In genomic region chr10:13586676-13587355, GRCh38 we compare ENCODE assay signal across 8 cellular contexts. TPM values are rescaled to one million over a fixed set of nuclear protein-coding genes. Genes with fewer than 3 reads are reported as not detected.
DNase-seq lines count a peak whose midpoint lies in the region; ATAC-seq, FAIRE-seq and TF ChIP-seq lines count a peak whose summit lies in the region.

TSS of gene PRPF18 (plus strand) at chr10:13586965. CDS start at chr10:13587087, 122 bp downstream.

- peaks cover 3% of the 10 kb centered on the region for H3K79me1 ChIP-seq in trophoblast cell (ENCODE audit: low read length)

- H2BK120ac ChIP-seq in trophoblast cell (ENCODE audit: insufficient read depth, low read length, poor library complexity), result peak within 1 kb of the TSS; percentile 15

- CTCF ChIA-PET in T-cell (lab: Charles Lee), result interaction anchor here (0.6 to 1.9 kb wide), 4 partner anchors 14 to 1501 kb away, joined by 3 to 6 read pairs (median 4); no protein-coding TSS in a partner anchor

- peak within 1 kb of the TSS; percentile 12 for H4K91ac ChIP-seq in trophoblast cell (ENCODE audit: low read depth, low read length)

- no peak within 1 kb of the TSS for H3K23ac ChIP-seq in trophoblast cell (ENCODE audit: low read length)

- peaks cover 0 to 5% of the 10 kb centered on the region in 2 experiments for H3K4me1 ChIP-seq in trophoblast cell (ENCODE audit: control insufficient read depth in 1 of 2, insufficient read depth in 2 of 2, low read length in 2 of 2)
- H3K4me1 ChIP-seq in transverse colon, result peaks cover 3 to 20% (median 10%) of the 10 kb centered on the region in 4 donors

- H2BK12ac ChIP-seq in trophoblast cell (ENCODE audit: low read length), result no peak within 1 kb of the TSS

- H3K4ac ChIP-seq in trophoblast cell (ENCODE audit: low read depth, low read length), result peak within 1 kb of the TSS; percentile 60

- peaks cover 14% of the 10 kb centered on the region for H3K36me3 Mint-ChIP-seq in T-cell

- TF ChIP-seq EP300 in transverse colon (IDR thresholded peaks at IDR 0.05; ENCODE audit: low read depth), result no peak

- ATAC-seq in HG02852 (IDR thresholded peaks at IDR 0.05; ENCODE audit: unreplicated experiment), result peak; percentile 99
- peak; percentile 99 to 100 (median 100) for ATAC-seq in T-cell (replicated peaks in 1 of 4)

- peaks cover 13 to 19% of the 10 kb centered on the region in 2 donors for H3K27me3 Mint-ChIP-seq in T-cell

- H3K36me3 ChIP-seq in trophoblast cell (ENCODE audit: control insufficient read depth in 1 of 2, insufficient read depth in 2 of 2, low read length in 2 of 2), result no peaks in the 10 kb centered on the region
- peaks cover 0 to 4% (median 0%) of the 10 kb centered on the region in 4 donors for H3K36me3 ChIP-seq in transverse colon

- H4K8ac ChIP-seq in trophoblast cell (ENCODE audit: low read depth, low read length), result peak within 1 kb of the TSS; percentile 94

- H3K18ac ChIP-seq in trophoblast cell (ENCODE audit: low read length), result peak within 1 kb of the TSS; percentile 83

- peak within 1 kb of the TSS; percentile 94 for H3K4me2 ChIP-seq in trophoblast cell (ENCODE audit: low read length)

- H2AK5ac ChIP-seq in trophoblast cell (ENCODE audit: low read length), result no peak within 1 kb of the TSS

- H3K4me3 ChIP-seq in trophoblast cell (ENCODE audit: low read depth, low read length) (peak within 1 kb of the TSS; percentile 96), transverse colon (peak within 1 kb of the TSS; percentile 78 to 96 (median 87))

- H3K9me3 Mint-ChIP-seq in T-cell, result no peaks in the 10 kb centered on the region

- peak within 1 kb of the TSS; percentile 77 for H2AFZ ChIP-seq in trophoblast cell (ENCODE audit: insufficient read depth, low read length, poor library complexity)

- in situ Hi-C loops in transverse colon (cut with MboI; ENCODE audit: low pct_ligation_motif_present in 1 of 4, low pct_unique_long_range_greater_than_20kb in 1 of 4, low sequenced_read_pairs in 3 of 4), result no loop called here

- peak within 1 kb of the TSS; percentile 50 for H3K14ac ChIP-seq in trophoblast cell (ENCODE audit: low read length)

- H3K79me2 ChIP-seq in trophoblast cell (ENCODE audit: control insufficient read depth, insufficient read depth, low read length, poor library complexity), result peaks cover 3% of the 10 kb centered on the region

- H4K12ac ChIP-seq in trophoblast cell (ENCODE audit: low read depth, low read length), result peak within 1 kb of the TSS; percentile 61

- H2BK5ac ChIP-seq in trophoblast cell (ENCODE audit: low read depth, low read length, poor library complexity), result no peak within 1 kb of the TSS

- H3K9me3 ChIP-seq in trophoblast cell (ENCODE audit: insufficient read depth, low read depth, low read length) (no peaks in the 10 kb centered on the region), transverse colon (no peaks in the 10 kb centered on the region)

- POLR2A ChIA-PET in T-cell (lab: Charles Lee), result interaction anchor here in 1 of 2 donors (0.5 kb wide), 1 partner anchor 1124 kb away, joined by 3 read pairs; no protein-coding TSS in a partner anchor

- DNase-seq in GM12892 (ENCODE audit: insufficient read length) (peak; percentile 92), NCI-H1436 treated with DMSO at 0.1 percent for 48 hours (lab: John Stamatoyannopoulos, UW) (peak; percentile 72), T-cell (peak; percentile 88 to 97 (median 95)), cardiac septum (ENCODE audit: low spot score) (peak; percentile 97), trophoblast cell (peak; percentile 94 to 98), transverse colon (peak; percentile 94)

- peak within 1 kb of the TSS; percentile 99 to 100 (median 100) for H3K4me3 Mint-ChIP-seq in T-cell

- peak; percentile 89 to 97 (median 93) for TF ChIP-seq CTCF in transverse colon (IDR thresholded peaks at IDR 0.05)

- H3K27ac Mint-ChIP-seq in T-cell, result peak within 1 kb of the TSS; percentile 95 to 99

- WGBS in adipose tissue, 3 donors, result 1% methylated on average over 38 of the region's 38 CpGs
- no CpG with 5 or more reads among the region's 38 CpGs for WGBS in trophoblast cell (ENCODE audit: extremely low coverage, insufficient coverage, insufficient read length)
- whole genome bisulfite sequencing in transverse colon (ENCODE audit: low coverage in 1 of 2), 2 donors, result 0 to 1% methylated on average over 1 to 38 of the region's 38 CpGs

- intact Hi-C loops in cardiac septum (cut with DNase I), result no loop called here
- intact Hi-C loops in transverse colon (cut with DNase I; ENCODE audit: low total_unique reads), result no loop called here

- H3K27ac ChIP-seq in adipose tissue (ENCODE audit: low read depth, low read length) (no peak within 1 kb of the TSS), trophoblast cell (ENCODE audit: low read depth, low read length) (no peak within 1 kb of the TSS), transverse colon (peak within 1 kb of the TSS; percentile 44 to 83 (median 68))

- peaks cover 34 to 47% (median 44%) of the 10 kb centered on the region in 3 donors for H3K4me1 Mint-ChIP-seq in T-cell

- TF ChIP-seq POLR2A in GM12892 (IDR thresholded peaks at IDR 0.05; ENCODE audit: low read depth, low read length) (peak; percentile 89), transverse colon (IDR thresholded peaks at IDR 0.05) (peak; percentile 40)

- no peaks in the 10 kb centered on the region for H3K27me3 ChIP-seq in trophoblast cell (ENCODE audit: insufficient read depth, low read length)
- H3K27me3 ChIP-seq in transverse colon, result peaks cover 23% of the 10 kb centered on the region

- H3K9ac ChIP-seq in trophoblast cell (ENCODE audit: low read length), result peak within 1 kb of the TSS; percentile 94

- peak; percentile 97 for FAIRE-seq in GM12892 (lab: Jason Lieb, UNC)

RNA-seq across cellular contexts. Expression of gene PRPF18, which starts in this region (rescaled TPM):
- 27.7 TPM for polyA plus RNA-seq in GM12892 (2012; ENCODE audit: missing spikeins)
- total RNA-seq in T-cell (10 to 100 TPM; 24.5 to 28.0 (median 25.9) TPM), cardiac septum (14.0 TPM), transverse colon (10 to 100 TPM; 19.8 to 42.4 (median 32.3) TPM)
- polyA plus RNA-seq in adipose tissue, result 10 to 100 TPM in 2 of 3 donors, 1 to 10 TPM in 1; 8.9 to 19.2 (median 13.9) TPM
- polyA plus RNA-seq in trophoblast cell (2013), result 17.3 and 19.2 TPM in 2 replicates

Comparison
In these comparisons a context has a peak if more than half of its experiments do, and no peak if none do; other contexts are left out.
1. H3K27ac ChIP-seq: peak in transverse colon (4 of 4); none in adipose tissue (single experiment) and trophoblast cell (single experiment).
2. Peak in every context shown above with its lines, with median percentiles within 50 percentile points of each other: DNase-seq.